In genomic region chr3:69690-70089, GRCh38 we compare ENCODE assay signal across 22 cellular contexts.
DNase-seq lines count a peak whose midpoint lies in the region; ATAC-seq and TF ChIP-seq lines count a peak whose summit lies in the region.
"Had no signal": no experiment of that assay in that cellular context is flagged by ENCODE, and none has a peak within 500 bp of the region (broad histone marks: within the 10 kb centered on the region; RNA-seq: fewer than 3 reads in every experiment).

No MANE protein-coding gene starts in this region.

- H2BK5ac ChIP-seq in neuronal stem cell (ENCODE audit: low read length), result no peak overlapping the region

- H2AFZ ChIP-seq in neuronal stem cell (ENCODE audit: low read length), result no peak overlapping the region

- peak in 3 of 4 donors; percentile 63 to 85 (median 64) for ATAC-seq in right lobe of liver
- no peak for ATAC-seq in GM18868 (IDR thresholded peaks at IDR 0.05; ENCODE audit: unreplicated experiment)
- ATAC-seq: K562; naive thymus-derived CD4-positive, alpha-beta T cell; SK-N-SH treated with all-trans-retinoic acid at 6 μM for 48 hours had no signal

- no peak overlapping the region for H3K4ac ChIP-seq in neuronal stem cell (ENCODE audit: low read length)

- TF ChIP-seq POLR2A in NB4 (IDR thresholded peaks at IDR 0.05; ENCODE audit: extremely low read depth, insufficient read length) (no peak), right lobe of liver (IDR thresholded peaks at IDR 0.05) (no peak)

- H3K27me3 ChIP-seq in right lobe of liver (no peaks in the 10 kb centered on the region), neuronal stem cell (ENCODE audit: control insufficient read depth in 3 of 3, insufficient read depth in 3 of 3, low read depth in 1 of 3, low read length in 3 of 3) (no peaks in the 10 kb centered on the region)
- H3K27me3 ChIP-seq: BLaER1 had no signal

- no peak overlapping the region for H2BK15ac ChIP-seq in neuronal stem cell (ENCODE audit: low read length)

- H3K9ac ChIP-seq in neuronal stem cell (ENCODE audit: low read depth, low read length, poor library complexity), result no peak overlapping the region
- H3K9ac ChIP-seq: BLaER1 had no signal

- no peaks in the 10 kb centered on the region for H3K79me1 ChIP-seq in neuronal stem cell (ENCODE audit: low read depth, low read length)

- no peak overlapping the region for H2BK12ac ChIP-seq in neuronal stem cell (ENCODE audit: low read length)

- H3K27ac ChIP-seq in right lobe of liver (no peak overlapping the region), neuronal stem cell (replicated peaks; ENCODE audit: low read length) (no peak overlapping the region)
- H3K27ac ChIP-seq: BLaER1, RWPE1 had no signal

- no peaks in the 10 kb centered on the region for H3K9me3 ChIP-seq in right lobe of liver
- no peaks in the 10 kb centered on the region for H3K9me3 ChIP-seq in neuronal stem cell (replicated peaks in 1 of 2; ENCODE audit: control insufficient read depth in 2 of 2, insufficient read depth in 1 of 2, low read depth in 1 of 2, low read length in 2 of 2)
- H3K9me3 ChIP-seq: BLaER1 had no signal

- 18% methylated on average over 1 of the region's 1 CpG for WGBS in right lobe of liver (ENCODE audit: insufficient coverage, low coverage, low lambda C conversion rate, missing lambda C conversion rate)
- WGBS in neuronal stem cell (ENCODE audit: extremely low coverage in 2 of 2, insufficient read length in 2 of 2, insufficient replicate concordance in 1 of 2), 2 donors, result no CpG with 5 or more reads among the region's 1 CpG

- H2BK120ac ChIP-seq in neuronal stem cell (ENCODE audit: low read depth, low read length), result no peak overlapping the region

- no peak overlapping the region for H3K18ac ChIP-seq in neuronal stem cell (ENCODE audit: low read length)

- H3K23ac ChIP-seq in neuronal stem cell (ENCODE audit: low read depth, low read length, poor library complexity), result no peak overlapping the region

- no peak overlapping the region for H2AK5ac ChIP-seq in neuronal stem cell (ENCODE audit: low read depth, low read length)

- no peak overlapping the region for H4K91ac ChIP-seq in neuronal stem cell (ENCODE audit: low read depth, low read length, poor library complexity)

- H3K14ac ChIP-seq in neuronal stem cell (ENCODE audit: low read length), result no peak overlapping the region

- intact Hi-C loops in right lobe of liver (cut with DNase I), result no loop called here

- peak; percentile 17 for DNase-seq in AG10803 (ENCODE audit: low read depth)
- peak; percentile 2 for DNase-seq in NB4 (ENCODE audit: low read depth)
- peak; percentile 78 for DNase-seq in fibroblast of mammary gland (ENCODE audit: low read depth)
- no peak for DNase-seq in right lobe of liver
- no peak for DNase-seq in AG08396 (ENCODE audit: low spot score)
- no peak for DNase-seq in activated CD4-positive, alpha-beta T cell treated with anti-CD3 and anti-CD28 coated beads, Interleukin-2, amount 50 U/mL, for 48 hours
- DNase-seq in neuronal stem cell (ENCODE audit: low spot score), result no peak
- DNase-seq: activated effector memory CD4-positive, alpha-beta T cell treated with anti-CD3 and anti-CD28 coated beads, Interleukin-2, amount 50 U/mL, for 16 hours; activated naive CD8-positive, alpha-beta T cell treated with anti-CD3 and anti-CD28 coated beads, Interleukin-2, amount 10 ng/mL, durations not matched to agents 7 days and 5 days; activated T-cell treated with anti-CD3 and anti-CD28 coated beads, Interleukin-2, amount 50 U/mL, for 1 hour; cerebellar nuclear complex; HCEC 1CT; hippocampal formation; naive thymus-derived CD4-positive, alpha-beta T cell; NCI-H446 treated with DMSO at 0.1 percent for 48 hours; stimulated activated CD4-positive, alpha-beta T cell treated with anti-CD3 and anti-CD28 coated beads, Interleukin-12 subunit alpha, Interleukin-12 subunit beta, amount 100 ng/mL, for 4 hours; stimulated activated CD4-positive, alpha-beta T cell treated with anti-CD3 and anti-CD28 coated beads, Interleukin-4, amount 100 ng/mL, for 1 hour had no signal

- H3K36me3 ChIP-seq in right lobe of liver, result no peaks in the 10 kb centered on the region
- H3K36me3 ChIP-seq in neuronal stem cell (replicated peaks in 1 of 2; ENCODE audit: control insufficient read depth in 2 of 2, insufficient read depth in 2 of 2, low read length in 2 of 2), result no peaks in the 10 kb centered on the region
- H3K36me3 ChIP-seq: BLaER1 had no signal

- no peak overlapping the region for H3K4me2 ChIP-seq in neuronal stem cell (ENCODE audit: insufficient read depth, low read length, poor library complexity, severe bottlenecking)
- H3K4me2 ChIP-seq: BLaER1 had no signal

- no peak overlapping the region for H4K8ac ChIP-seq in neuronal stem cell (ENCODE audit: low read depth, low read length)

- H3K4me1 ChIP-seq in right lobe of liver, result peaks cover 0 to 9% (median 0%) of the 10 kb centered on the region in 4 donors
- H3K4me1 ChIP-seq in neuronal stem cell (ENCODE audit: control insufficient read depth in 2 of 2, insufficient read depth in 1 of 2, low read depth in 1 of 2, low read length in 2 of 2), result peaks cover 3 to 12% of the 10 kb centered on the region in 2 donors
- H3K4me1 ChIP-seq: BLaER1 had no signal

- TF ChIP-seq CTCF in AG10803 (conservative IDR thresholded peaks at IDR 0.05; ENCODE audit: low read length) (no peak), NB4 (IDR thresholded peaks at IDR 0.05; ENCODE audit: low read depth, low read length) (no peak), fibroblast of mammary gland (conservative IDR thresholded peaks at IDR 0.05; ENCODE audit: control insufficient read depth, insufficient read depth, low read depth, low read length) (no peak), right lobe of liver (IDR thresholded peaks at IDR 0.05) (no peak)

- H3K4me3 ChIP-seq in AG10803 (ENCODE audit: low read length), result no peak overlapping the region
- no peak overlapping the region for H3K4me3 ChIP-seq in NB4 (ENCODE audit: low read depth, low read length)
- H3K4me3 ChIP-seq in fibroblast of mammary gland (ENCODE audit: control insufficient read depth, low read depth, low read length), result no peak overlapping the region
- H3K4me3 ChIP-seq in right lobe of liver, result no peak overlapping the region
- no peak overlapping the region for H3K4me3 ChIP-seq in neuronal stem cell (ENCODE audit: low read length in 2 of 2)
- H3K4me3 ChIP-seq: BLaER1, K562 had no signal

Comparison
In these comparisons a context has a peak if more than half of its experiments do, and no peak if none do; other contexts are left out.
1. DNase-seq: peak in AG10803 (single experiment), NB4 (single experiment) and fibroblast of mammary gland (single experiment); none in right lobe of liver (0 of 3), AG08396 (single experiment), activated CD4-positive, alpha-beta T cell treated with anti-CD3 and anti-CD28 coated beads, Interleukin-2, amount 50 U/mL, for 48 hours (0 of 2) and neuronal stem cell (single experiment).